Comparison of ENCODE assay signal across 15 cellular contexts in the genomic region with DNA sequence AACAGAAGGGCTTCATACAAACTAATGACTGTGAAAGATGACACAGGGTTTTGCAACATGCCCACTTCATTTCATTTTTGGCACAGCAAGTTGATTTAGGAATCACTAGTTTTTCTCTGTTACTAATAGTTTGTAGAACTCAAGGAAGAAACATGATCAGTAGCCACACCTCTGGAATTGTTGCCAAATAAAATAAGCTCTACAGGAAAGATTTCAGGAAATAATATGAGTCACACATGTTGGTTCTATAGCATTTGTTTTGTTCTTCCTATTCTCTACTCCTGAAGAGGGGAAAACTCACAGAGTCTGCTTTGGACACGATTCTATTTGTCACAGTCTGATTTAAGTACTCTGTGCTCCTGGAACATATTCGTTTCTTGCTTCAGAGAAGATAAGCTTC.
A peak's percentile ranks its signal among the peaks of the same experiment; 100 is the strongest.
DNase-seq lines count a peak whose midpoint lies in the region; TF ChIP-seq lines count a peak whose summit lies in the region.
"Had no signal": no experiment of that assay in that cellular context is flagged by ENCODE, and none has a peak within 500 bp of the region (broad histone marks: within the 10 kb centered on the region; RNA-seq: fewer than 3 reads in every experiment).

No MANE protein-coding gene starts in this region.

- no peaks in the 10 kb centered on the region for H3K4me1 ChIP-seq in hepatocyte (ENCODE audit: insufficient read depth)
- H3K4me1 ChIP-seq: left lung, transverse colon had no signal

- peak; percentile 52 for DNase-seq in LNCaP clone FGC (ENCODE audit: low read depth)
- peak; percentile 12 for DNase-seq in astrocyte of the hippocampus (ENCODE audit: low read depth, low spot score)
- DNase-seq in fibroblast of the aortic adventitia (ENCODE audit: low read depth) = peak; percentile 87
- peak; percentile 3 for DNase-seq in smooth muscle cell of the brain vasculature (ENCODE audit: low read depth, low spot score)
- DNase-seq in hepatocyte (ENCODE audit: low spot score) = no peak
- no peak for DNase-seq in islet precursor cell
- DNase-seq in activated CD4-positive, alpha-beta T cell treated with anti-CD3 and anti-CD28 coated beads for 48 hours = no peak
- DNase-seq: activated CD4-positive, alpha-beta T cell treated with anti-CD3 and anti-CD28 coated beads, Interleukin-2, amount 50 U/mL, for 48 hours; activated T-cell treated with anti-CD3 and anti-CD28 coated beads, Interleukin-2, amount 50 U/mL, for 72 hours; erythroblast; H9; left lung; NCI-H187 treated with DMSO at 0.1 percent for 48 hours; NCI-H524; transverse colon had no signal

- H3K4me2 ChIP-seq in hepatocyte = no peak overlapping the region

- no peaks in the 10 kb centered on the region for H3K36me3 ChIP-seq in hepatocyte (replicated peaks; ENCODE audit: insufficient read depth, low read depth)
- H3K36me3 ChIP-seq: left lung, transverse colon had no signal

- no peaks in the 10 kb centered on the region for H3K79me2 ChIP-seq in hepatocyte

- no peaks in the 10 kb centered on the region for H4K20me1 ChIP-seq in hepatocyte (ENCODE audit: insufficient read depth, poor library complexity, severe bottlenecking)

- H3K4me3 ChIP-seq in LNCaP clone FGC (ENCODE audit: low read depth, low read length) (no peak overlapping the region), fibroblast of the aortic adventitia (ENCODE audit: low read depth, low read length) (no peak overlapping the region), hepatocyte (no peak overlapping the region)
- H3K4me3 ChIP-seq: left lung, transverse colon had no signal

- H3K27ac ChIP-seq in hepatocyte = no peak overlapping the region
- H3K27ac ChIP-seq: left lung, transverse colon had no signal

- no peaks in the 10 kb centered on the region for H3K27me3 ChIP-seq in hepatocyte
- H3K27me3 ChIP-seq: left lung, transverse colon had no signal

- no peak overlapping the region for H2AFZ ChIP-seq in hepatocyte

- no peaks in the 10 kb centered on the region for H3K9me3 ChIP-seq in hepatocyte (ENCODE audit: low read depth)
- H3K9me3 ChIP-seq: left lung, transverse colon had no signal

- 84% methylated on average over 2 of the region's 2 CpGs for WGBS in hepatocyte (ENCODE audit: low lambda C conversion rate, missing lambda C conversion rate)

- no peaks in the 10 kb centered on the region for H3K9me2 ChIP-seq in hepatocyte (replicated peaks; ENCODE audit: insufficient read depth)

- TF ChIP-seq CTCF in LNCaP clone FGC (IDR thresholded peaks at IDR 0.05; ENCODE audit: control insufficient read depth, extremely low read depth, insufficient read depth) (no peak), fibroblast of the aortic adventitia (IDR thresholded peaks at IDR 0.05; ENCODE audit: insufficient read depth, low read length) (no peak), hepatocyte (IDR thresholded peaks at IDR 0.05; ENCODE audit: poor library complexity) (no peak)

Comparison
In these comparisons a context has a peak if more than half of its experiments do, and no peak if none do; other contexts are left out.
1. DNase-seq: peak in LNCaP clone FGC (single experiment), astrocyte of the hippocampus (single experiment), fibroblast of the aortic adventitia (single experiment) and smooth muscle cell of the brain vasculature (single experiment); none in hepatocyte (single experiment), islet precursor cell (single experiment) and activated CD4-positive, alpha-beta T cell treated with anti-CD3 and anti-CD28 coated beads for 48 hours (single experiment).